1 cellular context compared by ENCODE assay signal in the genomic region with DNA sequence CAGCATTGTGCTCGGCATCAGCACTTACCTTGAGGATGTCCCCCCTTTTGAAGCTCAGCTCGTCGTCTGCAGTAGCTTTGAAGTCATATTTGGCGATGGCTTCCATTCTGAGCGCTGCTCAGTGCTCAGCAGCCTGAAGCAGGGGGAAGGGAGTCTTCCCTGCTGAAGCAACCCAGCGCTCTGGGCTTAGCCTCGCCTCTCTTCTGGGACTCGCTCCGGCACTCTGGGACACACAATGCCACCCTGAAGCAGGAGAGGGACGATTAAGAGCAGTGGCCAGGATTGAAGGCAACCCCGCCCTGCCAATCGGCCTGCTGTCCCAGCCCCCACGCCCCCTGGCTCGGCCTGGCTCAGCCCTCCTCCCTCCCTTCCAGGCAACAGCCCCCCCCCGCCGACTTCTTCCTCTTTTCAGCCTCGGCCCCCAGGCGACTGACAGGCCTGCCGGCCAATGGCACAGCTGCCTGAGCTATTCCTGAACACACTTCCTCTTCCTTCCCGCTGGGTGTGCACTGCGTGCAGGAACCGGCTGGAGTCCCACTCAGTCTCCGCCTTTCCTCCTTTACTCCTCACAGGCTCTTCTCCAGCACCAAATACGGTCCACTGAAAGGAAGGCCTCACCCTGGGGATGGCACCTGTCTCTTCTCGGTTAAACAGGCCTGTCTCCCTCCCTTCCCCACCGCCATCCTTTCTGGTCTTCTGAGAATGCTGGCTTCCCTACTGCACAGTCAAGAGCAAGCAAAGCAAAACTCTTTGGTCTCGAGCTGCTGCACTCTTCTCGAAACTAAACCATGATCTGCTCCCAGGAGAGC.
TF ChIP-seq lines count a peak whose summit lies in the region.

No MANE protein-coding gene starts in this region.

TF ChIP-seq in HepG2, 621 proteins besides CTCF, POLR2A, EP300 and RAD21 (continued from another document and continues in another):
- TF ChIP-seq, protein P1, sequence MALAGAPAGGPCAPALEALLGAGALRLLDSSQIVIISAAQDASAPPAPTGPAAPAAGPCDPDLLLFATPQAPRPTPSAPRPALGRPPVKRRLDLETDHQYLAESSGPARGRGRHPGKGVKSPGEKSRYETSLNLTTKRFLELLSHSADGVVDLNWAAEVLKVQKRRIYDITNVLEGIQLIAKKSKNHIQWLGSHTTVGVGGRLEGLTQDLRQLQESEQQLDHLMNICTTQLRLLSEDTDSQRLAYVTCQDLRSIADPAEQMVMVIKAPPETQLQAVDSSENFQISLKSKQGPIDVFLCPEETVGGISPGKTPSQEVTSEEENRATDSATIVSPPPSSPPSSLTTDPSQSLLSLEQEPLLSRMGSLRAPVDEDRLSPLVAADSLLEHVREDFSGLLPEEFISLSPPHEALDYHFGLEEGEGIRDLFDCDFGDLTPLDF (CRISPR knock-in tag; IDR thresholded peaks at IDR 0.05) = no peak
- TF ChIP-seq IRX3 (CRISPR knock-in tag; IDR thresholded peaks at IDR 0.05; ENCODE audit: borderline replicate concordance, low read depth) = no peak
- TF ChIP-seq, protein P2, sequence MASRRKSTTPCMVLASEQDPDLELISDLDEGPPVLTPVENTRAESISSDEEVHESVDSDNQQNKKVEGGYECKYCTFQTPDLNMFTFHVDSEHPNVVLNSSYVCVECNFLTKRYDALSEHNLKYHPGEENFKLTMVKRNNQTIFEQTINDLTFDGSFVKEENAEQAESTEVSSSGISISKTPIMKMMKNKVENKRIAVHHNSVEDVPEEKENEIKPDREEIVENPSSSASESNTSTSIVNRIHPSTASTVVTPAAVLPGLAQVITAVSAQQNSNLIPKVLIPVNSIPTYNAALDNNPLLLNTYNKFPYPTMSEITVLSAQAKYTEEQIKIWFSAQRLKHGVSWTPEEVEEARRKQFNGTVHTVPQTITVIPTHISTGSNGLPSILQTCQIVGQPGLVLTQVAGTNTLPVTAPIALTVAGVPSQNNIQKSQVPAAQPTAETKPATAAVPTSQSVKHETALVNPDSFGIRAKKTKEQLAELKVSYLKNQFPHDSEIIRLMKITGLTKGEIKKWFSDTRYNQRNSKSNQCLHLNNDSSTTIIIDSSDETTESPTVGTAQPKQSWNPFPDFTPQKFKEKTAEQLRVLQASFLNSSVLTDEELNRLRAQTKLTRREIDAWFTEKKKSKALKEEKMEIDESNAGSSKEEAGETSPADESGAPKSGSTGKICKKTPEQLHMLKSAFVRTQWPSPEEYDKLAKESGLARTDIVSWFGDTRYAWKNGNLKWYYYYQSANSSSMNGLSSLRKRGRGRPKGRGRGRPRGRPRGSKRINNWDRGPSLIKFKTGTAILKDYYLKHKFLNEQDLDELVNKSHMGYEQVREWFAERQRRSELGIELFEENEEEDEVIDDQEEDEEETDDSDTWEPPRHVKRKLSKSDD (CRISPR knock-in tag; IDR thresholded peaks at IDR 0.05; ENCODE audit: low read depth) = no peak
- peak; percentile 86; the same call in 1 of the 2 replicates for TF ChIP-seq ZNF251 (CRISPR knock-in tag; IDR thresholded peaks at IDR 0.05)
- TF ChIP-seq CBX5 (CRISPR knock-in tag; IDR thresholded peaks at IDR 0.05; ENCODE audit: borderline replicate concordance) = peak; percentile 57; the same call in 1 of the 2 replicates
- no peak for TF ChIP-seq SRSF4 (IDR thresholded peaks at IDR 0.05; ENCODE audit: low read depth, low read length, poor library complexity, severe bottlenecking)
- TF ChIP-seq, protein P3, sequence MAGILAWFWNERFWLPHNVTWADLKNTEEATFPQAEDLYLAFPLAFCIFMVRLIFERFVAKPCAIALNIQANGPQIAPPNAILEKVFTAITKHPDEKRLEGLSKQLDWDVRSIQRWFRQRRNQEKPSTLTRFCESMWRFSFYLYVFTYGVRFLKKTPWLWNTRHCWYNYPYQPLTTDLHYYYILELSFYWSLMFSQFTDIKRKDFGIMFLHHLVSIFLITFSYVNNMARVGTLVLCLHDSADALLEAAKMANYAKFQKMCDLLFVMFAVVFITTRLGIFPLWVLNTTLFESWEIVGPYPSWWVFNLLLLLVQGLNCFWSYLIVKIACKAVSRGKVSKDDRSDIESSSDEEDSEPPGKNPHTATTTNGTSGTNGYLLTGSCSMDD (CRISPR knock-in tag; IDR thresholded peaks at IDR 0.05) = no peak
- TF ChIP-seq YEATS4 (CRISPR knock-in tag; IDR thresholded peaks at IDR 0.05; ENCODE audit: borderline replicate concordance) = peak; percentile 28; the same call in 1 of the 2 replicates
- no peak for TF ChIP-seq NR1H2 (CRISPR knock-in tag; IDR thresholded peaks at IDR 0.05; ENCODE audit: borderline replicate concordance, low read depth)
- TF ChIP-seq IKZF1 (IDR thresholded peaks at IDR 0.05) = no peak
- TF ChIP-seq IRF2 (CRISPR knock-in tag; IDR thresholded peaks at IDR 0.05) = peak; percentile 24
- no peak for TF ChIP-seq ZNF713 (CRISPR knock-in tag; IDR thresholded peaks at IDR 0.05)
- TF ChIP-seq, protein P4, sequence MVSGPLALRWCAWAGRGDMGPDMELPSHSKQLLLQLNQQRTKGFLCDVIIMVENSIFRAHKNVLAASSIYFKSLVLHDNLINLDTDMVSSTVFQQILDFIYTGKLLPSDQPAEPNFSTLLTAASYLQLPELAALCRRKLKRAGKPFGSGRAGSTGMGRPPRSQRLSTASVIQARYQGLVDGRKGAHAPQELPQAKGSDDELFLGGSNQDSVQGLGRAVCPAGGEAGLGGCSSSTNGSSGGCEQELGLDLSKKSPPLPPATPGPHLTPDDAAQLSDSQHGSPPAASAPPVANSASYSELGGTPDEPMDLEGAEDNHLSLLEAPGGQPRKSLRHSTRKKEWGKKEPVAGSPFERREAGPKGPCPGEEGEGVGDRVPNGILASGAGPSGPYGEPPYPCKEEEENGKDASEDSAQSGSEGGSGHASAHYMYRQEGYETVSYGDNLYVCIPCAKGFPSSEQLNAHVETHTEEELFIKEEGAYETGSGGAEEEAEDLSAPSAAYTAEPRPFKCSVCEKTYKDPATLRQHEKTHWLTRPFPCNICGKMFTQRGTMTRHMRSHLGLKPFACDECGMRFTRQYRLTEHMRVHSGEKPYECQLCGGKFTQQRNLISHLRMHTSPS (CRISPR knock-in tag; IDR thresholded peaks at IDR 0.05; ENCODE audit: low read depth) = peak; percentile 38; the same call in 1 of the 2 replicates
- TF ChIP-seq SRF (IDR thresholded peaks at IDR 0.05; ENCODE audit: low read depth, low read length) = peak; percentile 11; the same call in 1 of the 2 replicates
- TF ChIP-seq PRPF4 (IDR thresholded peaks at IDR 0.05; ENCODE audit: low read depth, low read length, poor library complexity, severe bottlenecking) = no peak
- peak; percentile 17; the same call in 1 of the 2 replicates for TF ChIP-seq ZNF792 (CRISPR knock-in tag; IDR thresholded peaks at IDR 0.05)
- peak; percentile 91 for TF ChIP-seq KAT8 (CRISPR knock-in tag; IDR thresholded peaks at IDR 0.05)
- TF ChIP-seq, protein P5, sequence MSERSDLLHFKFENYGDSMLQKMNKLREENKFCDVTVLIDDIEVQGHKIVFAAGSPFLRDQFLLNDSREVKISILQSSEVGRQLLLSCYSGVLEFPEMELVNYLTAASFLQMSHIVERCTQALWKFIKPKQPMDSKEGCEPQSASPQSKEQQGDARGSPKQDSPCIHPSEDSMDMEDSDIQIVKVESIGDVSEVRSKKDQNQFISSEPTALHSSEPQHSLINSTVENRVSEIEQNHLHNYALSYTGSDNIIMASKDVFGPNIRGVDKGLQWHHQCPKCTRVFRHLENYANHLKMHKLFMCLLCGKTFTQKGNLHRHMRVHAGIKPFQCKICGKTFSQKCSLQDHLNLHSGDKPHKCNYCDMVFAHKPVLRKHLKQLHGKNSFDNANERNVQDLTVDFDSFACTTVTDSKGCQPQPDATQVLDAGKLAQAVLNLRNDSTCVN (CRISPR knock-in tag; IDR thresholded peaks at IDR 0.05; ENCODE audit: borderline replicate concordance) = peak; percentile 48
- peak; percentile 64; the same call in 1 of the 2 replicates for TF ChIP-seq FOXK1 (CRISPR knock-in tag; IDR thresholded peaks at IDR 0.05; ENCODE audit: borderline replicate concordance, low read depth)
- TF ChIP-seq ZKSCAN8 (CRISPR knock-in tag; IDR thresholded peaks at IDR 0.05; ENCODE audit: borderline replicate concordance) = peak; percentile 56; the same call in 1 of the 2 replicates
- peak; percentile 87 for TF ChIP-seq TAF1 (CRISPR knock-in tag; IDR thresholded peaks at IDR 0.05)
- no peak for TF ChIP-seq ATF7-NPFF (CRISPR knock-in tag; IDR thresholded peaks at IDR 0.05; ENCODE audit: low read depth)
- TF ChIP-seq ARID2 (CRISPR knock-in tag; IDR thresholded peaks at IDR 0.05; ENCODE audit: borderline replicate concordance) = 0 out of 2 replicates have a peak, but pooled peaks have one; percentile 68
- TF ChIP-seq, protein P6, sequence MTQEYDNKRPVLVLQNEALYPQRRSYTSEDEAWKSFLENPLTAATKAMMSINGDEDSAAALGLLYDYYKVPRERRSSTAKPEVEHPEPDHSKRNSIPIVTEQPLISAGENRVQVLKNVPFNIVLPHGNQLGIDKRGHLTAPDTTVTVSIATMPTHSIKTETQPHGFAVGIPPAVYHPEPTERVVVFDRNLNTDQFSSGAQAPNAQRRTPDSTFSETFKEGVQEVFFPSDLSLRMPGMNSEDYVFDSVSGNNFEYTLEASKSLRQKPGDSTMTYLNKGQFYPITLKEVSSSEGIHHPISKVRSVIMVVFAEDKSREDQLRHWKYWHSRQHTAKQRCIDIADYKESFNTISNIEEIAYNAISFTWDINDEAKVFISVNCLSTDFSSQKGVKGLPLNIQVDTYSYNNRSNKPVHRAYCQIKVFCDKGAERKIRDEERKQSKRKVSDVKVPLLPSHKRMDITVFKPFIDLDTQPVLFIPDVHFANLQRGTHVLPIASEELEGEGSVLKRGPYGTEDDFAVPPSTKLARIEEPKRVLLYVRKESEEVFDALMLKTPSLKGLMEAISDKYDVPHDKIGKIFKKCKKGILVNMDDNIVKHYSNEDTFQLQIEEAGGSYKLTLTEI (CRISPR knock-in tag; conservative IDR thresholded peaks at IDR 0.05) = no peak
- 0 out of 2 replicates have a peak, but pooled peaks have one; percentile 51 for TF ChIP-seq ZNF746 (CRISPR knock-in tag; IDR thresholded peaks at IDR 0.05)
- TF ChIP-seq ZMYM2 (CRISPR knock-in tag; IDR thresholded peaks at IDR 0.05) = no peak
- TF ChIP-seq ELF3 (CRISPR knock-in tag; IDR thresholded peaks at IDR 0.05) = peak; percentile 92
- TF ChIP-seq STAT5B (CRISPR knock-in tag; IDR thresholded peaks at IDR 0.05) = no peak
- TF ChIP-seq ZBTB38 (CRISPR knock-in tag; IDR thresholded peaks at IDR 0.05) = peak; percentile 76; the same call in 1 of the 2 replicates
- TF ChIP-seq, protein P7, sequence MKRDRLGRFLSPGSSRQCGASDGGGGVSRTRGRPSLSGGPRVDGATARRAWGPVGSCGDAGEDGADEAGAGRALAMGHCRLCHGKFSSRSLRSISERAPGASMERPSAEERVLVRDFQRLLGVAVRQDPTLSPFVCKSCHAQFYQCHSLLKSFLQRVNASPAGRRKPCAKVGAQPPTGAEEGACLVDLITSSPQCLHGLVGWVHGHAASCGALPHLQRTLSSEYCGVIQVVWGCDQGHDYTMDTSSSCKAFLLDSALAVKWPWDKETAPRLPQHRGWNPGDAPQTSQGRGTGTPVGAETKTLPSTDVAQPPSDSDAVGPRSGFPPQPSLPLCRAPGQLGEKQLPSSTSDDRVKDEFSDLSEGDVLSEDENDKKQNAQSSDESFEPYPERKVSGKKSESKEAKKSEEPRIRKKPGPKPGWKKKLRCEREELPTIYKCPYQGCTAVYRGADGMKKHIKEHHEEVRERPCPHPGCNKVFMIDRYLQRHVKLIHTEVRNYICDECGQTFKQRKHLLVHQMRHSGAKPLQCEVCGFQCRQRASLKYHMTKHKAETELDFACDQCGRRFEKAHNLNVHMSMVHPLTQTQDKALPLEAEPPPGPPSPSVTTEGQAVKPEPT (CRISPR knock-in tag; IDR thresholded peaks at IDR 0.05; ENCODE audit: low read depth) = no peak
- peak; percentile 75; the same call in 1 of the 2 replicates for TF ChIP-seq DR1 (CRISPR knock-in tag; IDR thresholded peaks at IDR 0.05)
- TF ChIP-seq ZNF260 (CRISPR knock-in tag; IDR thresholded peaks at IDR 0.05; ENCODE audit: borderline replicate concordance, low read depth) = no peak
- TF ChIP-seq, protein P8, sequence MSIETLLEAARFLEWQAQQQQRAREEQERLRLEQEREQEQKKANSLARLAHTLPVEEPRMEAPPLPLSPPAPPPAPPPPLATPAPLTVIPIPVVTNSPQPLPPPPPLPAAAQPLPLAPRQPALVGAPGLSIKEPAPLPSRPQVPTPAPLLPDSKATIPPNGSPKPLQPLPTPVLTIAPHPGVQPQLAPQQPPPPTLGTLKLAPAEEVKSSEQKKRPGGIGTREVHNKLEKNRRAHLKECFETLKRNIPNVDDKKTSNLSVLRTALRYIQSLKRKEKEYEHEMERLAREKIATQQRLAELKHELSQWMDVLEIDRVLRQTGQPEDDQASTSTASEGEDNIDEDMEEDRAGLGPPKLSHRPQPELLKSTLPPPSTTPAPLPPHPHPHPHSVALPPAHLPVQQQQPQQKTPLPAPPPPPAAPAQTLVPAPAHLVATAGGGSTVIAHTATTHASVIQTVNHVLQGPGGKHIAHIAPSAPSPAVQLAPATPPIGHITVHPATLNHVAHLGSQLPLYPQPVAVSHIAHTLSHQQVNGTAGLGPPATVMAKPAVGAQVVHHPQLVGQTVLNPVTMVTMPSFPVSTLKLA (IDR thresholded peaks at IDR 0.05) = no peak
- TF ChIP-seq MXD4 (CRISPR knock-in tag; IDR thresholded peaks at IDR 0.05) = peak; percentile 48; the same call in 1 of the 2 replicates
- no peak for TF ChIP-seq ZNF317 (CRISPR knock-in tag; IDR thresholded peaks at IDR 0.05)
- TF ChIP-seq SMAD3 (CRISPR knock-in tag; IDR thresholded peaks at IDR 0.05) = peak; percentile 67; the same call in 1 of the 2 replicates
- TF ChIP-seq, protein P9, sequence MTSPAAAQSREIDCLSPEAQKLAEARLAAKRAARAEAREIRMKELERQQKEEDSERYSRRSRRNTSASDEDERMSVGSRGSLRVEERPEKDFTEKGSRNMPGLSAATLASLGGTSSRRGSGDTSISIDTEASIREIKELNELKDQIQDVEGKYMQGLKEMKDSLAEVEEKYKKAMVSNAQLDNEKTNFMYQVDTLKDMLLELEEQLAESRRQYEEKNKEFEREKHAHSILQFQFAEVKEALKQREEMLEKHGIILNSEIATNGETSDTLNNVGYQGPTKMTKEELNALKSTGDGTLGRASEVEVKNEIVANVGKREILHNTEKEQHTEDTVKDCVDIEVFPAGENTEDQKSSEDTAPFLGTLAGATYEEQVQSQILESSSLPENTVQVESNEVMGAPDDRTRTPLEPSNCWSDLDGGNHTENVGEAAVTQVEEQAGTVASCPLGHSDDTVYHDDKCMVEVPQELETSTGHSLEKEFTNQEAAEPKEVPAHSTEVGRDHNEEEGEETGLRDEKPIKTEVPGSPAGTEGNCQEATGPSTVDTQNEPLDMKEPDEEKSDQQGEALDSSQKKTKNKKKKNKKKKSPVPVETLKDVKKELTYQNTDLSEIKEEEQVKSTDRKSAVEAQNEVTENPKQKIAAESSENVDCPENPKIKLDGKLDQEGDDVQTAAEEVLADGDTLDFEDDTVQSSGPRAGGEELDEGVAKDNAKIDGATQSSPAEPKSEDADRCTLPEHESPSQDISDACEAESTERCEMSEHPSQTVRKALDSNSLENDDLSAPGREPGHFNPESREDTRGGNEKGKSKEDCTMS (CRISPR knock-in tag; conservative IDR thresholded peaks at IDR 0.05) = no peak
- no peak; the same call in 1 of the 2 replicates for TF ChIP-seq ZNF724P (CRISPR knock-in tag; IDR thresholded peaks at IDR 0.05; ENCODE audit: borderline replicate concordance)
- no peak for TF ChIP-seq DPF2 (CRISPR knock-in tag; IDR thresholded peaks at IDR 0.05; ENCODE audit: borderline replicate concordance, low read depth)
- TF ChIP-seq ETV5 (CRISPR knock-in tag; IDR thresholded peaks at IDR 0.05; ENCODE audit: borderline replicate concordance) = peak; percentile 63; the same call in 1 of the 2 replicates
